Comparison of ENCODE assay signal across 1 cellular context in the genomic region with DNA sequence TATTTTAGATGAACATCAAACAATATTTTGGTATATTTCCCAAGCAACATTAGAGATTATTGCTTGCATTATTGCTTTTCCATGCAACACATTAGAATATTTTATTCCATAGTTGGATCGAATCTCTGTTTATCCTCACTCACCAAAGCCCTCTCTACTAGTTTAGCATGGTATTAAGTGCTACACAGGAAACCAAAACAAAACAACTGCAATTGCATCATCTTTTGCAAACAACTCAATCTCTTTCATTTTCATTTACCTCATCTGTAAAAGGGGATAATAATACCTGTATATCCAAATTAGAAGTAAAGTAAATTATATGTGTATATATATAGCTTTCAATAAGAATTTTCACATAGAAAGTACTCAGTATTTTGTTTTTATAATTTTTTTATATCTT.
TF ChIP-seq lines count a peak whose summit lies in the region.

No MANE protein-coding gene starts in this region.

TF ChIP-seq in GM12878, 131 proteins besides CTCF, POLR2A, EP300 and RAD21 (continued from another document):
- TF ChIP-seq, protein P1, sequence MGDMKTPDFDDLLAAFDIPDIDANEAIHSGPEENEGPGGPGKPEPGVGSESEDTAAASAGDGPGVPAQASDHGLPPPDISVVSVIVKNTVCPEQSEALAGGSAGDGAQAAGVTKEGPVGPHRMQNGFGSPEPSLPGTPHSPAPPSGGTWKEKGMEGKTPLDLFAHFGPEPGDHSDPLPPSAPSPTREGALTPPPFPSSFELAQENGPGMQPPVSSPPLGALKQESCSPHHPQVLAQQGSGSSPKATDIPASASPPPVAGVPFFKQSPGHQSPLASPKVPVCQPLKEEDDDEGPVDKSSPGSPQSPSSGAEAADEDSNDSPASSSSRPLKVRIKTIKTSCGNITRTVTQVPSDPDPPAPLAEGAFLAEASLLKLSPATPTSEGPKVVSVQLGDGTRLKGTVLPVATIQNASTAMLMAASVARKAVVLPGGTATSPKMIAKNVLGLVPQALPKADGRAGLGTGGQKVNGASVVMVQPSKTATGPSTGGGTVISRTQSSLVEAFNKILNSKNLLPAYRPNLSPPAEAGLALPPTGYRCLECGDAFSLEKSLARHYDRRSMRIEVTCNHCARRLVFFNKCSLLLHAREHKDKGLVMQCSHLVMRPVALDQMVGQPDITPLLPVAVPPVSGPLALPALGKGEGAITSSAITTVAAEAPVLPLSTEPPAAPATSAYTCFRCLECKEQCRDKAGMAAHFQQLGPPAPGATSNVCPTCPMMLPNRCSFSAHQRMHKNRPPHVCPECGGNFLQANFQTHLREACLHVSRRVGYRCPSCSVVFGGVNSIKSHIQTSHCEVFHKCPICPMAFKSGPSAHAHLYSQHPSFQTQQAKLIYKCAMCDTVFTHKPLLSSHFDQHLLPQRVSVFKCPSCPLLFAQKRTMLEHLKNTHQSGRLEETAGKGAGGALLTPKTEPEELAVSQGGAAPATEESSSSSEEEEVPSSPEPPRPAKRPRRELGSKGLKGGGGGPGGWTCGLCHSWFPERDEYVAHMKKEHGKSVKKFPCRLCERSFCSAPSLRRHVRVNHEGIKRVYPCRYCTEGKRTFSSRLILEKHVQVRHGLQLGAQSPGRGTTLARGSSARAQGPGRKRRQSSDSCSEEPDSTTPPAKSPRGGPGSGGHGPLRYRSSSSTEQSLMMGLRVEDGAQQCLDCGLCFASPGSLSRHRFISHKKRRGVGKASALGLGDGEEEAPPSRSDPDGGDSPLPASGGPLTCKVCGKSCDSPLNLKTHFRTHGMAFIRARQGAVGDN (IDR thresholded peaks at IDR 0.05) = no peak
- TF ChIP-seq, protein P2, sequence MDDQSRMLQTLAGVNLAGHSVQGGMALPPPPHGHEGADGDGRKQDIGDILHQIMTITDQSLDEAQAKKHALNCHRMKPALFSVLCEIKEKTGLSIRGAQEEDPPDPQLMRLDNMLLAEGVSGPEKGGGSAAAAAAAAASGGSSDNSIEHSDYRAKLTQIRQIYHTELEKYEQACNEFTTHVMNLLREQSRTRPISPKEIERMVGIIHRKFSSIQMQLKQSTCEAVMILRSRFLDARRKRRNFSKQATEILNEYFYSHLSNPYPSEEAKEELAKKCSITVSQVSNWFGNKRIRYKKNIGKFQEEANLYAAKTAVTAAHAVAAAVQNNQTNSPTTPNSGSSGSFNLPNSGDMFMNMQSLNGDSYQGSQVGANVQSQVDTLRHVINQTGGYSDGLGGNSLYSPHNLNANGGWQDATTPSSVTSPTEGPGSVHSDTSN (IDR thresholded peaks at IDR 0.05; ENCODE audit: insufficient replicate concordance, low read depth, low read length) = no peak
- no peak for TF ChIP-seq JUNB (IDR thresholded peaks at IDR 0.05)
- TF ChIP-seq RB1 (IDR thresholded peaks at IDR 0.05; ENCODE audit: borderline replicate concordance) = no peak
- TF ChIP-seq RFX5 (IDR thresholded peaks at IDR 0.05; ENCODE audit: low read depth, low read length) = no peak
- TF ChIP-seq, protein P3, sequence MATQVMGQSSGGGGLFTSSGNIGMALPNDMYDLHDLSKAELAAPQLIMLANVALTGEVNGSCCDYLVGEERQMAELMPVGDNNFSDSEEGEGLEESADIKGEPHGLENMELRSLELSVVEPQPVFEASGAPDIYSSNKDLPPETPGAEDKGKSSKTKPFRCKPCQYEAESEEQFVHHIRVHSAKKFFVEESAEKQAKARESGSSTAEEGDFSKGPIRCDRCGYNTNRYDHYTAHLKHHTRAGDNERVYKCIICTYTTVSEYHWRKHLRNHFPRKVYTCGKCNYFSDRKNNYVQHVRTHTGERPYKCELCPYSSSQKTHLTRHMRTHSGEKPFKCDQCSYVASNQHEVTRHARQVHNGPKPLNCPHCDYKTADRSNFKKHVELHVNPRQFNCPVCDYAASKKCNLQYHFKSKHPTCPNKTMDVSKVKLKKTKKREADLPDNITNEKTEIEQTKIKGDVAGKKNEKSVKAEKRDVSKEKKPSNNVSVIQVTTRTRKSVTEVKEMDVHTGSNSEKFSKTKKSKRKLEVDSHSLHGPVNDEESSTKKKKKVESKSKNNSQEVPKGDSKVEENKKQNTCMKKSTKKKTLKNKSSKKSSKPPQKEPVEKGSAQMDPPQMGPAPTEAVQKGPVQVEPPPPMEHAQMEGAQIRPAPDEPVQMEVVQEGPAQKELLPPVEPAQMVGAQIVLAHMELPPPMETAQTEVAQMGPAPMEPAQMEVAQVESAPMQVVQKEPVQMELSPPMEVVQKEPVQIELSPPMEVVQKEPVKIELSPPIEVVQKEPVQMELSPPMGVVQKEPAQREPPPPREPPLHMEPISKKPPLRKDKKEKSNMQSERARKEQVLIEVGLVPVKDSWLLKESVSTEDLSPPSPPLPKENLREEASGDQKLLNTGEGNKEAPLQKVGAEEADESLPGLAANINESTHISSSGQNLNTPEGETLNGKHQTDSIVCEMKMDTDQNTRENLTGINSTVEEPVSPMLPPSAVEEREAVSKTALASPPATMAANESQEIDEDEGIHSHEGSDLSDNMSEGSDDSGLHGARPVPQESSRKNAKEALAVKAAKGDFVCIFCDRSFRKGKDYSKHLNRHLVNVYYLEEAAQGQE (IDR thresholded peaks at IDR 0.05; ENCODE audit: low read depth, low read length) = no peak
- TF ChIP-seq, protein P4, sequence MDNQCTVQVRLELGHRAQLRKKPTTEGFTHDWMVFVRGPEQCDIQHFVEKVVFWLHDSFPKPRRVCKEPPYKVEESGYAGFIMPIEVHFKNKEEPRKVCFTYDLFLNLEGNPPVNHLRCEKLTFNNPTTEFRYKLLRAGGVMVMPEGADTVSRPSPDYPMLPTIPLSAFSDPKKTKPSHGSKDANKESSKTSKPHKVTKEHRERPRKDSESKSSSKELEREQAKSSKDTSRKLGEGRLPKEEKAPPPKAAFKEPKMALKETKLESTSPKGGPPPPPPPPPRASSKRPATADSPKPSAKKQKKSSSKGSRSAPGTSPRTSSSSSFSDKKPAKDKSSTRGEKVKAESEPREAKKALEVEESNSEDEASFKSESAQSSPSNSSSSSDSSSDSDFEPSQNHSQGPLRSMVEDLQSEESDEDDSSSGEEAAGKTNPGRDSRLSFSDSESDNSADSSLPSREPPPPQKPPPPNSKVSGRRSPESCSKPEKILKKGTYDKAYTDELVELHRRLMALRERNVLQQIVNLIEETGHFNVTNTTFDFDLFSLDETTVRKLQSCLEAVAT (IDR thresholded peaks at IDR 0.05) = no peak
- no peak for TF ChIP-seq RELA (IDR thresholded peaks at IDR 0.05; ENCODE audit: borderline replicate concordance, partially characterized antibody)
TF ChIP-seq in GM12878: peak in this region for 0.
